3 cellular contexts compared by ENCODE assay signal in genomic region chr20:12596863-12597262, GRCh38.
A peak's percentile ranks its signal among the peaks of the same experiment; 100 is the strongest.
TF ChIP-seq lines count a peak whose summit lies in the region.

No MANE protein-coding gene starts in this region.

TF ChIP-seq in A549, 52 proteins besides CTCF, POLR2A, EP300 and RAD21:
- TF ChIP-seq MAFK (IDR thresholded peaks at IDR 0.05; ENCODE audit: partially characterized antibody) = peak; percentile 35
- no peak for TF ChIP-seq RFX5 (IDR thresholded peaks at IDR 0.05)

TF ChIP-seq in GM23338, 12 proteins besides CTCF, POLR2A, EP300 and RAD21:
- TF ChIP-seq EZH2phosphoT487 (IDR thresholded peaks at IDR 0.05; ENCODE audit: unreplicated experiment) = no peak
- no peak for TF ChIP-seq JUNB (IDR thresholded peaks at IDR 0.05; ENCODE audit: unreplicated experiment)
- TF ChIP-seq ETS1 (IDR thresholded peaks at IDR 0.05) = no peak
- no peak for TF ChIP-seq ZNF331 (CRISPR knock-in tag; IDR thresholded peaks at IDR 0.05; ENCODE audit: low read depth)
- no peak for TF ChIP-seq STAT1 (IDR thresholded peaks at IDR 0.05; ENCODE audit: unreplicated experiment)
- TF ChIP-seq ZNF462 (CRISPR knock-in tag; IDR thresholded peaks at IDR 0.05) = no peak
- TF ChIP-seq REST (IDR thresholded peaks at IDR 0.05; ENCODE audit: unreplicated experiment) = no peak
- TF ChIP-seq ZNF114 (CRISPR knock-in tag; IDR thresholded peaks at IDR 0.05) = no peak
- no peak for TF ChIP-seq POLR2AphosphoS5 (IDR thresholded peaks at IDR 0.05; ENCODE audit: low read depth)
- TF ChIP-seq EZH2 (IDR thresholded peaks at IDR 0.05; ENCODE audit: low read depth, unreplicated experiment) = no peak
- no peak for TF ChIP-seq NANOG (IDR thresholded peaks at IDR 0.05; ENCODE audit: borderline replicate concordance)
- no peak for TF ChIP-seq CREB1 (CRISPR knock-in tag; IDR thresholded peaks at IDR 0.05; ENCODE audit: low read depth)

TF ChIP-seq in H1, 55 proteins besides CTCF, POLR2A, EP300 and RAD21:
- TF ChIP-seq CHD7 (IDR thresholded peaks at IDR 0.05; ENCODE audit: insufficient replicate concordance, low read length) = no peak
- no peak for TF ChIP-seq E2F6 (IDR thresholded peaks at IDR 0.05)
- no peak for TF ChIP-seq EGR1 (IDR thresholded peaks at IDR 0.05; ENCODE audit: borderline replicate concordance, low read depth, low read length)
- TF ChIP-seq JUND (IDR thresholded peaks at IDR 0.05; ENCODE audit: low read length) = no peak
- no peak for TF ChIP-seq SP2 (IDR thresholded peaks at IDR 0.05; ENCODE audit: low read length)
TF ChIP-seq in H1: peak in this region for 0.
